ENCODE assay signal across 19 cellular contexts in the genomic region with DNA sequence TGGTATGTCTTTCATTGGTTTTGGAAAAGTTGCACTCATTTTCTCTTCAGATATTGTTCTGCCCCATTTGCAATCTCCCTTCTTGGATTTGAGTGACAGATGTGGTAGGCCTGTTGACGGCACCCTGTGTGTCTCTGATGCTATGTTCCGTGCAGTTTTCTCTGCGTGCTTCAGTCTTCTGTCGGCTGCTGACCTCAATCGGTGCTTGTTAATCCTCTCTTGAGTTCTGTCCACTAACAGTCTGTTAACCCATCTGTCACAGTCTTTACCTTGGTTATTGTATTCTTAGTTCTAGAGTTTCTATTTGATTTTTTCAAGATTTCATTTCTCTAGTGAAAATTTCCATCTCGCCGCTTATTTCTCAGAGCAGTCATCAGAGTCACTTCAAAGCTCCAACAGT. TPM values are rescaled to one million over a fixed set of nuclear protein-coding genes. Genes with fewer than 3 reads are reported as not detected.
A peak's percentile ranks its signal among the peaks of the same experiment; 100 is the strongest.
DNase-seq lines count a peak whose midpoint lies in the region; TF ChIP-seq lines count a peak whose summit lies in the region.
"Had no signal": no experiment of that assay in that cellular context is flagged by ENCODE, and none has a peak within 500 bp of the region (broad histone marks: within the 10 kb centered on the region; RNA-seq: fewer than 3 reads in every experiment).

No MANE protein-coding gene starts in this region.

- peak overlapping the region; percentile 92 for H3K27ac ChIP-seq in WERI-Rb-1
- no peak overlapping the region for H3K27ac ChIP-seq in CD8-positive, alpha-beta memory T cell (ENCODE audit: low read depth, low read length)
- H3K27ac ChIP-seq: C4-2B, GM23248 had no signal

- H3K4me3 ChIP-seq in WERI-Rb-1 (ENCODE audit: low read depth, low read length) = peak overlapping the region; percentile 21
- no peak overlapping the region for H3K4me3 ChIP-seq in CD8-positive, alpha-beta memory T cell (ENCODE audit: low read length)
- H3K4me3 ChIP-seq: GM23248, HAP-1 had no signal

- H3K36me3 Mint-ChIP-seq in CD8-positive, alpha-beta memory T cell = no peaks in the 10 kb centered on the region

- H3K27me3 ChIP-seq in WERI-Rb-1 (ENCODE audit: insufficient read depth, low read depth, severe bottlenecking) = no peaks in the 10 kb centered on the region
- peaks cover 3% of the 10 kb centered on the region for H3K27me3 ChIP-seq in CD8-positive, alpha-beta memory T cell (ENCODE audit: insufficient read depth, low read length, poor library complexity, severe bottlenecking)

- H3K36me3 ChIP-seq in WERI-Rb-1 = no peaks in the 10 kb centered on the region; the same call in none of the 2 replicates
- H3K36me3 ChIP-seq in CD8-positive, alpha-beta memory T cell (ENCODE audit: insufficient read depth, low read length) = no peaks in the 10 kb centered on the region
- H3K36me3 ChIP-seq: HAP-1 had no signal

- peaks cover 0 to 3% (median 2%) of the 10 kb centered on the region in 3 donors for H3K4me1 Mint-ChIP-seq in CD8-positive, alpha-beta memory T cell

- peak; percentile 77 for DNase-seq in G401 (ENCODE audit: low spot score)
- peak; percentile 47 for DNase-seq in NCI-H82 treated with DMSO at 0.1 percent for 48 hours (lab: John Stamatoyannopoulos, UW; ENCODE audit: unreplicated experiment)
- DNase-seq in WERI-Rb-1 = peak; percentile 79
- DNase-seq in islet precursor cell = peak; percentile 10
- no peak for DNase-seq in superior temporal gyrus (ENCODE audit: extremely low spot score)
- DNase-seq in RPMI8226 = no peak
- DNase-seq in CD8-positive, alpha-beta memory T cell = no peak
- DNase-seq: CD4-positive, alpha-beta T cell; DMS153; DMS79; GF-D8; GM23248 had no signal

- no peaks in the 10 kb centered on the region for H3K4me1 ChIP-seq in CD8-positive, alpha-beta memory T cell (ENCODE audit: insufficient read depth, low read length)
- H3K4me1 ChIP-seq: HAP-1 had no signal

- peaks cover 19 to 32% of the 10 kb centered on the region in 2 donors for H3K27me3 Mint-ChIP-seq in CD8-positive, alpha-beta memory T cell

- no peak overlapping the region for H3K27ac Mint-ChIP-seq in CD8-positive, alpha-beta memory T cell
- H3K27ac Mint-ChIP-seq: B cell; CD4-positive, alpha-beta T cell had no signal

- H3K9me3 Mint-ChIP-seq in CD8-positive, alpha-beta memory T cell = no peaks in the 10 kb centered on the region
- H3K9me3 Mint-ChIP-seq: CD4-positive, alpha-beta T cell had no signal

- CTCF ChIA-PET in CD8-positive, alpha-beta memory T cell (lab: Charles Lee) = no interaction called here

- H3K9me3 ChIP-seq in WERI-Rb-1 (ENCODE audit: severe bottlenecking) = peaks cover 20% of the 10 kb centered on the region
- H3K9me3 ChIP-seq in CD8-positive, alpha-beta memory T cell (ENCODE audit: low read length) = no peaks in the 10 kb centered on the region

- H3K4me3 Mint-ChIP-seq in CD8-positive, alpha-beta memory T cell = no peak overlapping the region
- H3K4me3 Mint-ChIP-seq: B cell; CD4-positive, alpha-beta T cell had no signal

- POLR2A ChIA-PET in CD8-positive, alpha-beta memory T cell (lab: Charles Lee) = no interaction called here

- in situ Hi-C loops in G401 (cut with HindIII; ENCODE audit: low sequenced_read_pairs) = no loop called here

- TF ChIP-seq CTCF in WERI-Rb-1 (IDR thresholded peaks at IDR 0.05; ENCODE audit: low read depth, low read length) = no peak

RNA-seq across cellular contexts. Expression of a gene that starts 20.7 kb away (rescaled TPM):
- total RNA-seq in G401 (2014; rRNA removed; shearing (Covaris generic)) = not detected in 2 replicates
- under 1 TPM in 1 of 2 experiments, not detected in 1; 0.04 TPM for total RNA-seq in CD8-positive, alpha-beta memory T cell
- polyA plus RNA-seq in CD8-positive, alpha-beta memory T cell = not detected
- total RNA-seq: A172, Daoy, GM23248, H4, HT-29 had no signal
- polyA plus RNA-seq: GM23248 had no signal

RNA-seq across cellular contexts. Expression of a gene that starts 38.9 kb away (rescaled TPM):
- 10.6 and 14.4 TPM in 2 replicates for total RNA-seq in G401 (2014; rRNA removed; shearing (Covaris generic))
- total RNA-seq in CD8-positive, alpha-beta memory T cell = 1 to 10 TPM; 6.4 to 6.7 TPM
- not detected for polyA plus RNA-seq in CD8-positive, alpha-beta memory T cell

Comparison
In these comparisons a context has a peak if more than half of its experiments do, and no peak if none do; other contexts are left out.
1. DNase-seq: peak in G401 (single experiment), NCI-H82 treated with DMSO at 0.1 percent for 48 hours (single experiment), WERI-Rb-1 (single experiment) and islet precursor cell (single experiment); none in superior temporal gyrus (single experiment), RPMI8226 (single experiment) and CD8-positive, alpha-beta memory T cell (0 of 5).